ENCODE assay signal across 34 cellular contexts in genomic region chr7:39062811-39063210, GRCh38.
"Had no signal": no experiment of that assay in that cellular context is flagged by ENCODE, and none has a peak within 500 bp of the region (broad histone marks: within the 10 kb centered on the region; RNA-seq: fewer than 3 reads in every experiment).

No MANE protein-coding gene starts in this region.

- H3K27ac ChIP-seq: VCaP had no signal

- DNase-seq: activated B cell treated with CpG ODN at 0.5 μM for 24 hours; activated CD4-positive, alpha-beta memory T cell treated with anti-CD3 and anti-CD28 coated beads, Interleukin-2, amount 10 ng/mL, durations not matched to agents 7 days and 5 days; activated CD4-positive, alpha-beta T cell treated with anti-CD3 and anti-CD28 coated beads for 4 hours; activated CD4-positive, alpha-beta T cell treated with anti-CD3 and anti-CD28 coated beads, Interleukin-2, amount 50 U/mL, for 1 hour; activated CD4-positive, CD25-positive, alpha-beta regulatory T cell treated with anti-CD3 and anti-CD28 coated beads, Interleukin-2, amount 50 U/mL, for 72 hours; activated CD8-positive, alpha-beta memory T cell treated with anti-CD3 and anti-CD28 coated beads for 24 hours; activated CD8-positive, alpha-beta memory T cell treated with anti-CD3 and anti-CD28 coated beads, Interleukin-2, amount 10 ng/mL, durations not matched to agents 7 days and 5 days; activated CD8-positive, alpha-beta memory T cell treated with anti-CD3 and anti-CD28 coated beads, Interleukin-2, amount 50 U/mL, for 48 hours; activated effector memory CD4-positive, alpha-beta T cell treated with Interleukin-2 at 50 U/mL for 16 hours; activated naive CD4-positive, alpha-beta T cell treated with anti-CD3 and anti-CD28 coated beads, Interleukin-2, amount 10 ng/mL, durations not matched to agents 7 days and 5 days; activated naive CD8-positive, alpha-beta T cell treated with anti-CD3 and anti-CD28 coated beads, Interleukin-2, amount 50 U/mL, for 24 hours; activated T-cell treated with anti-CD3 and anti-CD28 coated beads, Interleukin-2, amount 50 U/mL, for 48 hours; anterior cingulate cortex; Kasumi-1; KG1; MG63; NCI-H1048; NCI-H1105 treated with DMSO at 0.1 percent for 48 hours; NCI-H1436; NCI-H1694; NCI-H1930; NCI-H510A; NCI-H526; NCI-H748 treated with DMSO at 0.1 percent for 48 hours; NK-92 treated with Interleukin-12 subunit alpha and Interleukin-12 subunit beta, amount 100 ng/mL, for 24 hours; PC-3; Right ventricle myocardium superior; SW 1271; T-helper 1 cell; T-helper 2 cell; T-helper 9 cell had no signal

- ATAC-seq: activated CD8-positive, alpha-beta memory T cell treated with anti-CD3 and anti-CD28 coated beads, Interleukin-2, amount 10 ng/mL, durations not matched to agents 7 days and 5 days; activated naive CD8-positive, alpha-beta T cell treated with anti-CD3 and anti-CD28 coated beads, Interleukin-2, amount 50 U/mL, for 24 hours; PC-3 had no signal

- H3K9me3 ChIP-seq: MG63 had no signal

- H3K27me3 ChIP-seq: MG63 had no signal

- H3K36me3 Mint-ChIP-seq: activated CD8-positive, alpha-beta memory T cell treated with anti-CD3 and anti-CD28 coated beads, Interleukin-2, amount 10 ng/mL, durations not matched to agents 7 days and 5 days; activated naive CD4-positive, alpha-beta T cell treated with anti-CD3 and anti-CD28 coated beads, Interleukin-2, amount 10 ng/mL, durations not matched to agents 7 days and 5 days; activated naive CD8-positive, alpha-beta T cell; brain had no signal

- H3K27me3 Mint-ChIP-seq: activated CD4-positive, alpha-beta memory T cell treated with anti-CD3 and anti-CD28 coated beads, Interleukin-2, amount 10 ng/mL, durations not matched to agents 7 days and 5 days; activated CD8-positive, alpha-beta memory T cell treated with anti-CD3 and anti-CD28 coated beads, Interleukin-2, amount 10 ng/mL, durations not matched to agents 7 days and 5 days; activated naive CD4-positive, alpha-beta T cell treated with anti-CD3 and anti-CD28 coated beads, Interleukin-2, amount 10 ng/mL, durations not matched to agents 7 days and 5 days; brain had no signal

- H3K4me3 Mint-ChIP-seq: activated B cell treated with CpG ODN at 0.5 μM for 24 hours; activated CD4-positive, alpha-beta memory T cell treated with anti-CD3 and anti-CD28 coated beads, Interleukin-2, amount 10 ng/mL, durations not matched to agents 7 days and 5 days; activated CD8-positive, alpha-beta memory T cell treated with anti-CD3 and anti-CD28 coated beads, Interleukin-2, amount 10 ng/mL, durations not matched to agents 7 days and 5 days; activated naive CD4-positive, alpha-beta T cell treated with anti-CD3 and anti-CD28 coated beads, Interleukin-2, amount 10 ng/mL, durations not matched to agents 7 days and 5 days; activated naive CD8-positive, alpha-beta T cell; activated naive CD8-positive, alpha-beta T cell treated with anti-CD3 and anti-CD28 coated beads, Interleukin-2, amount 50 U/mL, for 24 hours; brain had no signal

- H3K4me1 Mint-ChIP-seq: activated B cell treated with CpG ODN at 0.5 μM for 24 hours; activated CD4-positive, alpha-beta memory T cell treated with anti-CD3 and anti-CD28 coated beads, Interleukin-2, amount 10 ng/mL, durations not matched to agents 7 days and 5 days; activated CD8-positive, alpha-beta memory T cell treated with anti-CD3 and anti-CD28 coated beads, Interleukin-2, amount 10 ng/mL, durations not matched to agents 7 days and 5 days; activated naive CD4-positive, alpha-beta T cell treated with anti-CD3 and anti-CD28 coated beads, Interleukin-2, amount 10 ng/mL, durations not matched to agents 7 days and 5 days; activated naive CD8-positive, alpha-beta T cell treated with anti-CD3 and anti-CD28 coated beads, Interleukin-2, amount 50 U/mL, for 24 hours had no signal

- H3K4me3 ChIP-seq: MG63 had no signal

- H3K36me3 ChIP-seq: MG63 had no signal

- H3K27ac Mint-ChIP-seq: activated B cell treated with CpG ODN at 0.5 μM for 24 hours; activated CD4-positive, alpha-beta memory T cell treated with anti-CD3 and anti-CD28 coated beads, Interleukin-2, amount 10 ng/mL, durations not matched to agents 7 days and 5 days; activated CD8-positive, alpha-beta memory T cell treated with anti-CD3 and anti-CD28 coated beads, Interleukin-2, amount 10 ng/mL, durations not matched to agents 7 days and 5 days; activated naive CD4-positive, alpha-beta T cell treated with anti-CD3 and anti-CD28 coated beads, Interleukin-2, amount 10 ng/mL, durations not matched to agents 7 days and 5 days; activated naive CD8-positive, alpha-beta T cell; activated naive CD8-positive, alpha-beta T cell treated with anti-CD3 and anti-CD28 coated beads, Interleukin-2, amount 50 U/mL, for 24 hours; brain had no signal

- H3K9me3 Mint-ChIP-seq: activated B cell treated with CpG ODN at 0.5 μM for 24 hours; activated CD4-positive, alpha-beta memory T cell treated with anti-CD3 and anti-CD28 coated beads, Interleukin-2, amount 10 ng/mL, durations not matched to agents 7 days and 5 days; activated naive CD4-positive, alpha-beta T cell treated with anti-CD3 and anti-CD28 coated beads, Interleukin-2, amount 10 ng/mL, durations not matched to agents 7 days and 5 days had no signal
